ENCODE assay signal across 10 cellular contexts in the genomic region with DNA sequence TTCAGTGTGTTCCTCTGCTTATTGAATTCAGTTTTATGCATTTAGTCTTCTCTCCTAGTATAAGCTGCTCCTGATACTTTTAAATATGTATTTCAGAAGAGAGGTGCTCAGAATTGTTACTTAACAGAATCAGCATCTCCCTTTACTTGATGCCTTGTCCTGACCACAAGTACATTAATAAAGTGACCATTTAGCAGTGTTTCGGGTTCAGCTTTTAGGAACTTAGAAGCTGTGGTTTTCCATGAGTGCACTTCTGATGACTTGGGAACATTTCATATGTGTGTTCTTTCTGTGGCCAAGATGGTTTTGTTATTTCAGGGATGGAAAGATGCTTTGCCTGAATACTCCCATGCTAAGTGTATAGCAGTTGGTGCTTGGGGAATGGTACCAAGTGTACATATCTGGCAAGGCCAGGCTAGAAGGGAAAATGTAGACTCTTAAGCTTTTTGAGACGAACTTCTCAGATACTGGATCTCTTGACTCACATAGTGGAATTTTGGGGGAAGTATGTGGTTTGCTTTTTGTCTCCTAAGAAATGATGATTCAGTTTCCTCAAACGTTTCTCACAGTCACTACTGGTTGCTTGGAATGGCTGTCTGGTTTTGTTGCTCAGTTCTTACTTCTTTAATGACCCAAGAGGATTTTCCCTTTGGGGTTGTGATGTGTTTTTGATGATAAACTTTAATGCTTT. TPM values are rescaled to one million over a fixed set of nuclear protein-coding genes. Genes with fewer than 3 reads are reported as not detected.
DNase-seq lines count a peak whose midpoint lies in the region; ATAC-seq and TF ChIP-seq lines count a peak whose summit lies in the region.
"Had no signal": no experiment of that assay in that cellular context is flagged by ENCODE, and none has a peak within 500 bp of the region (broad histone marks: within the 10 kb centered on the region; RNA-seq: fewer than 3 reads in every experiment).

No MANE protein-coding gene starts in this region.

- no peaks in the 10 kb centered on the region for H3K27me3 ChIP-seq in heart left ventricle
- no peaks in the 10 kb centered on the region for H3K27me3 ChIP-seq in right atrium auricular region
- H3K27me3 ChIP-seq in thyroid gland, result no peaks in the 10 kb centered on the region

- intact Hi-C loops in heart left ventricle (cut with DNase I), result no loop called here
- intact Hi-C loops in thyroid gland (cut with DNase I), result no loop called here

- H3K27ac ChIP-seq in heart left ventricle (peak overlapping the region in 1 of 12 donors; percentile 73), right atrium auricular region (peak overlapping the region in 1 of 2 donors; percentile 21), thyroid gland (peak overlapping the region; percentile 16 to 22 (median 22))

- H3K4me1 ChIP-seq in heart left ventricle (peaks cover 0 to 53% (median 6%) of the 10 kb centered on the region in 12 donors), right atrium auricular region (peaks cover 0 to 34% of the 10 kb centered on the region in 2 donors), thyroid gland (peaks cover 21 to 27% of the 10 kb centered on the region in 2 donors)

- no peak for TF ChIP-seq CTCF in heart left ventricle (IDR thresholded peaks at IDR 0.05)
- TF ChIP-seq CTCF in right atrium auricular region (IDR thresholded peaks at IDR 0.05), result no peak
- TF ChIP-seq CTCF in fibroblast of villous mesenchyme (IDR thresholded peaks at IDR 0.05; ENCODE audit: insufficient read depth, low read depth, low read length), result no peak
- no peak for TF ChIP-seq CTCF in thyroid gland (IDR thresholded peaks at IDR 0.05)

- 68 to 79% (median 72%) methylated on average over 3 of the region's 3 CpGs for WGBS in heart left ventricle, 4 donors
- WGBS in thyroid gland, 2 donors, result 30 to 36% methylated on average over 3 of the region's 3 CpGs

- TF ChIP-seq POLR2A in heart left ventricle (IDR thresholded peaks at IDR 0.05) (no peak), thyroid gland (IDR thresholded peaks at IDR 0.05) (no peak)

- peaks cover 0 to 10% (median 0%) of the 10 kb centered on the region in 12 donors for H3K9me3 ChIP-seq in heart left ventricle
- H3K9me3 ChIP-seq in right atrium auricular region, result no peaks in the 10 kb centered on the region
- no peaks in the 10 kb centered on the region for H3K9me3 ChIP-seq in thyroid gland

- H3K4me3 ChIP-seq in heart left ventricle, result no peak overlapping the region
- H3K4me3 ChIP-seq in right atrium auricular region, result no peak overlapping the region
- H3K4me3 ChIP-seq in fibroblast of villous mesenchyme (ENCODE audit: low read depth, low read length), result no peak overlapping the region
- no peak overlapping the region for H3K4me3 ChIP-seq in thyroid gland (replicated peaks in 1 of 3)

- DNase-seq in heart left ventricle, result no peak
- no peak for DNase-seq in right atrium auricular region (ENCODE audit: low spot score)
- DNase-seq in SW 1271 (lab: John Stamatoyannopoulos, UW), result peak; percentile 4 to 63
- peak; percentile 93 for DNase-seq in fibroblast of villous mesenchyme (ENCODE audit: low read depth)
- DNase-seq in thyroid gland, result no peak
- DNase-seq in NCI-H146 treated with DMSO at 0.1 percent for 48 hours (lab: John Stamatoyannopoulos, UW; ENCODE audit: unreplicated experiment), result no peak
- DNase-seq in mucosa of gallbladder (ENCODE audit: low spot score), result no peak
- DNase-seq in NK-92 (lab: John Stamatoyannopoulos, UW; ENCODE audit: unreplicated experiment), result no peak
- DNase-seq: activated gamma-delta T cell treated with Interleukin-2 at 50 U/mL for 16 hours; stimulated activated CD4-positive, alpha-beta T cell treated with anti-CD3 and anti-CD28 coated beads, Interleukin-1b, Interleukin-23, amount 100 ng/mL, for 48 hours had no signal

- ATAC-seq in heart left ventricle, result peak in 3 of 4 donors; percentile 28 to 57 (median 39)

- H3K36me3 ChIP-seq in heart left ventricle (peaks cover 0 to 13% (median 0%) of the 10 kb centered on the region in 9 donors), right atrium auricular region (no peaks in the 10 kb centered on the region), thyroid gland (no peaks in the 10 kb centered on the region)

RNA-seq across cellular contexts. Expression of a gene that starts 17.2 kb away (rescaled TPM):
- total RNA-seq in heart left ventricle (10 to 100 TPM in 8 of 9 donors, 1 to 10 TPM in 1; 9.0 to 32.3 (median 12.2) TPM), right atrium auricular region (1 to 10 TPM; 8.9 to 9.7 TPM), fibroblast of villous mesenchyme (50.9 and 54.4 TPM in 2 replicates), thyroid gland (10 to 100 TPM; 40.6 to 64.4 (median 46.1) TPM), mucosa of gallbladder (64.0 TPM)
- 10 to 100 TPM in 1 of 2 donors, 1 to 10 TPM in 1; 2.9 to 11.4 TPM for polyA plus RNA-seq in heart left ventricle

RNA-seq across cellular contexts. Expression of a gene that starts 47.8 kb away (rescaled TPM):
- total RNA-seq in heart left ventricle (not detected), right atrium auricular region (not detected), fibroblast of villous mesenchyme (not detected in 2 replicates), thyroid gland (not detected), mucosa of gallbladder (not detected)
- polyA plus RNA-seq in heart left ventricle, result not detected

RNA-seq across cellular contexts. Expression of a gene that starts 55.4 kb away (rescaled TPM):
- total RNA-seq in heart left ventricle (100 to 1,000 TPM; 112 to 189 (median 144) TPM), right atrium auricular region (10 to 100 TPM; 79.4 to 98.6 TPM), fibroblast of villous mesenchyme (24.2 and 26.8 TPM in 2 replicates), thyroid gland (100 to 1,000 TPM in 1 of 4 donors, 10 to 100 TPM in 3; 39.4 to 124 (median 86.8) TPM), mucosa of gallbladder (142 TPM)
- polyA plus RNA-seq in heart left ventricle, result 100 to 1,000 TPM; 103 to 177 TPM

Comparison
In these comparisons a context has a peak if more than half of its experiments do, and no peak if none do; other contexts are left out.
1. DNase-seq: peak in SW 1271 (2 of 2) and fibroblast of villous mesenchyme (single experiment); none in heart left ventricle (0 of 5), right atrium auricular region (single experiment), thyroid gland (0 of 2), NCI-H146 treated with DMSO at 0.1 percent for 48 hours (single experiment), mucosa of gallbladder (single experiment) and NK-92 (single experiment).